8 cellular contexts compared by ENCODE assay signal in the genomic region with DNA sequence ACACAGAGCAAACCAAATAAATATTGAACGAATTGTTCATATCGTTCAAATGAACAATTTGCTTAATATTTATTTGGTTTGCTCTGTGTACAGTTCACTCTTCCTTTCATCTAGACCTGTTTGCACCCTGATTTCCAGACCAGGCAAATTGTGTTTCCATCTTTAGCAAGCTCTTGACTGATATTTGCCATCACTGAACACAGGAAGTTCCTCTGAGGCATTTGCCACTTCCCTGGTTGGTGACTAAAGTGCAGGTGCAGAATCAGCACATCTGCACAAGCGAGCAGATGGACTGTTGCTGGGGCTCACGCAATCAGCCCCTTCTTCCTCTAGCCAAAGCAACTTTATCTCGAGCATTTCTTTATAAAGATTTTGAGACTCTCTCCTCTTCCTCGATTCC.
DNase-seq lines count a peak whose midpoint lies in the region; ATAC-seq and TF ChIP-seq lines count a peak whose summit lies in the region.

No MANE protein-coding gene starts in this region.

- H4K8ac ChIP-seq in H9 (replicated peaks; ENCODE audit: insufficient read length, low read depth, low read length) = no peak overlapping the region

- H2BK15ac ChIP-seq in H9 (ENCODE audit: low read depth, low read length) = no peak overlapping the region

- H4K20me1 ChIP-seq in H9 (ENCODE audit: control insufficient read depth, insufficient read depth, insufficient read length) = no peaks in the 10 kb centered on the region

- H3K18ac ChIP-seq in H9 (ENCODE audit: insufficient read length, low read depth, low read length) = no peak overlapping the region

- H2BK12ac ChIP-seq in H9 (ENCODE audit: insufficient read length, low read depth, low read length) = no peak overlapping the region

- H2AFZ ChIP-seq in H9 (ENCODE audit: low read length) = no peak overlapping the region

- H3K36me3 ChIP-seq in transverse colon (no peaks in the 10 kb centered on the region), uterus (no peaks in the 10 kb centered on the region), BE2C (no peaks in the 10 kb centered on the region)

- H3K4me1 Mint-ChIP-seq in H9 = peaks cover 5% of the 10 kb centered on the region in 2 experiments; a peak in 3 of 4 replicates

- H3K4me1 ChIP-seq in transverse colon (peaks cover 0 to 20% (median 8%) of the 10 kb centered on the region in 4 donors), H9 (ENCODE audit: insufficient read depth, low read length) (peaks cover 3% of the 10 kb centered on the region; the same call in 1 of the 2 replicates), uterus (no peaks in the 10 kb centered on the region), BE2C (peaks cover 1% of the 10 kb centered on the region; the same call in 1 of the 2 replicates)

- H3K27me3 ChIP-seq in transverse colon = no peaks in the 10 kb centered on the region
- no peaks in the 10 kb centered on the region for H3K27me3 ChIP-seq in H9 (ENCODE audit: insufficient read depth, low read length)
- H3K27me3 ChIP-seq in uterus = no peaks in the 10 kb centered on the region
- no peaks in the 10 kb centered on the region for H3K27me3 ChIP-seq in BE2C

- H3K9me3 ChIP-seq in transverse colon (no peaks in the 10 kb centered on the region), H9 (ENCODE audit: control insufficient read depth, low read depth, low read length) (no peaks in the 10 kb centered on the region), uterus (no peaks in the 10 kb centered on the region), BE2C (no peaks in the 10 kb centered on the region)

- H3K23me2 ChIP-seq in H9 (ENCODE audit: insufficient read length, low read depth, low read length, poor library complexity, severe bottlenecking) = no peaks in the 10 kb centered on the region

- H3K27ac Mint-ChIP-seq in H9 = no peak overlapping the region

- no peak for TF ChIP-seq EP300 in transverse colon (IDR thresholded peaks at IDR 0.05; ENCODE audit: low read depth)

- TF ChIP-seq POLR2A in transverse colon (IDR thresholded peaks at IDR 0.05) (no peak), uterus (IDR thresholded peaks at IDR 0.05) (no peak)

- no peaks in the 10 kb centered on the region for H3K36me3 Mint-ChIP-seq in H9 (ENCODE audit: insufficient read depth in 1 of 3, low read depth in 3 of 3)

- H3K14ac ChIP-seq in H9 (ENCODE audit: insufficient read depth, low read length) = no peak overlapping the region

- in situ Hi-C loops in transverse colon (cut with MboI; ENCODE audit: low pct_ligation_motif_present in 1 of 4, low pct_unique_long_range_greater_than_20kb in 1 of 4, low sequenced_read_pairs in 3 of 4) = no loop called here

- no peak overlapping the region for H2BK20ac ChIP-seq in H9 (ENCODE audit: low read depth, low read length, poor library complexity, severe bottlenecking)

- H3T11ph ChIP-seq in H9 (ENCODE audit: low read length) = no peak overlapping the region

- no peaks in the 10 kb centered on the region for H3K79me2 ChIP-seq in H9 (ENCODE audit: insufficient read depth, low read length)

- no peak overlapping the region for H3K4me3 Mint-ChIP-seq in H9

- H3K9me3 Mint-ChIP-seq in H9 = no peaks in the 10 kb centered on the region

- H2AK5ac ChIP-seq in H9 (ENCODE audit: insufficient read length, low read length) = no peak overlapping the region

- no peak overlapping the region for H2BK5ac ChIP-seq in H9 (ENCODE audit: insufficient read length, low read length)

- H3K4me3 ChIP-seq in transverse colon = no peak overlapping the region
- no peak overlapping the region for H3K4me3 ChIP-seq in uterus
- H3K4me3 ChIP-seq in BE2C (ENCODE audit: low read depth, low read length) = no peak overlapping the region

- no peak overlapping the region for H3K23ac ChIP-seq in H9 (ENCODE audit: insufficient read length, low read depth, low read length)

- no peak overlapping the region for H4K5ac ChIP-seq in H9 (ENCODE audit: insufficient read length, low read depth, low read length)

- 71 to 77% methylated on average over 6 of the region's 6 CpGs for WGBS in transverse colon (ENCODE audit: low coverage in 1 of 2), 2 donors
- WGBS in H9 (ENCODE audit: extremely low coverage, insufficient read length, low lambda C conversion rate) = no CpG with 5 or more reads among the region's 6 CpGs

- no peak overlapping the region for H3K4me2 ChIP-seq in H9 (ENCODE audit: insufficient read depth, insufficient read length, low read length)

- H3K4ac ChIP-seq in H9 (ENCODE audit: low read depth, low read length) = no peak overlapping the region

- H3K27ac ChIP-seq in transverse colon = no peak overlapping the region
- no peak overlapping the region for H3K27ac ChIP-seq in H9 (ENCODE audit: insufficient read length, low read depth, low read length)
- no peak overlapping the region for H3K27ac ChIP-seq in uterus

- H3K56ac ChIP-seq in H9 (ENCODE audit: insufficient read length, low read depth, low read length) = no peak overlapping the region

- H4K91ac ChIP-seq in H9 (ENCODE audit: insufficient read length, low read depth, low read length) = no peak overlapping the region

- no peaks in the 10 kb centered on the region for H3K79me1 ChIP-seq in H9 (ENCODE audit: insufficient read depth, low read depth, low read length, poor library complexity, severe bottlenecking)

- DNase-seq in stimulated activated CD4-positive, alpha-beta T cell treated with anti-CD3 and anti-CD28 coated beads, TNF-alpha, amount 100 ng/mL, for 48 hours (ENCODE audit: low read depth in 3 of 3) = peak in 2 of 3 donors; percentile 1 to 13
- DNase-seq in stimulated activated CD4-positive, alpha-beta T cell treated with anti-CD3 and anti-CD28 coated beads, Interleukin-4, amount 100 ng/mL, for 1 hour = no peak
- DNase-seq in SIG-M5 treated with dmso at 0.1 percent for 504 hours (lab: John Stamatoyannopoulos, UW; ENCODE audit: unreplicated experiment) = peak; percentile 10
- peak; percentile 13 for DNase-seq in transverse colon
- no peak for DNase-seq in H9
- no peak for DNase-seq in uterus
- DNase-seq in BE2C = no peak

- TF ChIP-seq CTCF in transverse colon (IDR thresholded peaks at IDR 0.05) (no peak), H9 (conservative IDR thresholded peaks at IDR 0.05) (no peak), uterus (IDR thresholded peaks at IDR 0.05) (no peak), BE2C (IDR thresholded peaks at IDR 0.05; ENCODE audit: low read depth, low read length) (no peak)

- H3K27me3 Mint-ChIP-seq in H9 (ENCODE audit: low read depth) = no peaks in the 10 kb centered on the region

- H3K9ac ChIP-seq in H9 (ENCODE audit: extremely low read depth, insufficient read length, low read length) = no peak overlapping the region

- peak; percentile 88 for ATAC-seq in HG03066 (IDR thresholded peaks at IDR 0.05; ENCODE audit: low read depth, unreplicated experiment)

- intact Hi-C loops in transverse colon (cut with DNase I; ENCODE audit: low total_unique reads) = no loop called here
- intact Hi-C loops in uterus (cut with DNase I; ENCODE audit: low total_unique reads) = no loop called here

- no peak overlapping the region for H2BK120ac ChIP-seq in H9 (ENCODE audit: low read depth, low read length, poor library complexity, severe bottlenecking)

Comparison
In these comparisons a context has a peak if more than half of its experiments do, and no peak if none do; other contexts are left out.
1. DNase-seq: peak in stimulated activated CD4-positive, alpha-beta T cell treated with anti-CD3 and anti-CD28 coated beads, TNF-alpha, amount 100 ng/mL, for 48 hours (2 of 3), SIG-M5 treated with dmso at 0.1 percent for 504 hours (single experiment) and transverse colon (single experiment); none in stimulated activated CD4-positive, alpha-beta T cell treated with anti-CD3 and anti-CD28 coated beads, Interleukin-4, amount 100 ng/mL, for 1 hour (single experiment), H9 (single experiment), uterus (0 of 2) and BE2C (single experiment).